Comparison of ENCODE assay signal across 2 cellular contexts in the genomic region with DNA sequence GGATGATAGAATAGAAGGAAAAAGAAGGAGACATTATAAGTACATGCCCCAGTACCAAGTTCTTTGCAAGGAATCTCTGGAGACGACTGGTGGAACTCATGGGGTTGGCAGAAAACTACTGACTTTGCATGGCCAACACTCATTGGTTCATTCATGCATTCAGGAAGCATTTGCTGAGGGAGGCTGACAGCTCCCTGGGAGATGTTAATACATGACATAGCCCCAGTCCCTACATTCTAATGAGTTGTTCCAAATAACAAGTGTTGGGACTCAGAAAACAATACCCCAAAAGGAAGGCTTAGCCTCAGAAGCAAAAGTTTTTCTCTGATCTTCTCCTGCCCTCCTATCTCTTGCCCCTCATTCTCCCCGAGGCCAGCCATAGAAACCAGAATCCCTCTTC.
TF ChIP-seq lines count a peak whose summit lies in the region.

No MANE protein-coding gene starts in this region.

TF ChIP-seq in HEK293, 187 proteins besides CTCF, POLR2A, EP300 and RAD21:
- no peak for TF ChIP-seq ZNF544 (tag by site-specific recombination; IDR thresholded peaks at IDR 0.05)
- peak; percentile 7; the same call in 1 of the 2 replicates for TF ChIP-seq ZNF776 (tag by site-specific recombination; IDR thresholded peaks at IDR 0.05; ENCODE audit: borderline replicate concordance)
- TF ChIP-seq SETDB1 (IDR thresholded peaks at IDR 0.05; ENCODE audit: insufficient read length, low read length), result no peak
- TF ChIP-seq ZNF660 (tag by site-specific recombination; IDR thresholded peaks at IDR 0.05), result no peak
- TF ChIP-seq, protein P1, sequence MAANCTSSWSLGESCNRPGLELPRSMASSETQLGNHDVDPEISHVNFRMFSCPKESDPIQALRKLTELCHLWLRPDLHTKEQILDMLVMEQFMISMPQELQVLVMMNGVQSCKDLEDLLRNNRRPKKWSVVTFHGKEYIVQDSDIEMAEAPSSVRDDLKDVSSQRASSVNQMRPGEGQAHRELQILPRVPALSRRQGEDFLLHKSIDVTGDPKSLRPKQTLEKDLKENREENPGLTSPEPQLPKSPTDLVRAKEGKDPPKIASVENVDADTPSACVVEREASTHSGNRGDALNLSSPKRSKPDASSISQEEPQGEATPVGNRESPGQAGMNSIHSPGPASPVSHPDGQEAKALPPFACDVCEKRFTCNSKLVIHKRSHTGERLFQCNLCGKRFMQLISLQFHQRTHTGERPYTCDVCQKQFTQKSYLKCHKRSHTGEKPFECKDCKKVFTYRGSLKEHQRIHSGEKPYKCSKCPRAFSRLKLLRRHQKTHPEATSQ (tag by site-specific recombination; IDR thresholded peaks at IDR 0.05), result no peak

TF ChIP-seq in H1, 55 proteins besides CTCF, POLR2A, EP300 and RAD21:
- no peak for TF ChIP-seq RFX5 (IDR thresholded peaks at IDR 0.05; ENCODE audit: borderline replicate concordance, low read depth, low read length)
- TF ChIP-seq CEBPB (IDR thresholded peaks at IDR 0.05; ENCODE audit: low read depth, low read length), result no peak
- no peak for TF ChIP-seq ATF3 (IDR thresholded peaks at IDR 0.05; ENCODE audit: insufficient read depth, low read depth, low read length)
- TF ChIP-seq EGR1 (IDR thresholded peaks at IDR 0.05; ENCODE audit: borderline replicate concordance, low read depth, low read length), result no peak
- no peak; the same call in 1 of the 2 replicates for TF ChIP-seq USF2 (IDR thresholded peaks at IDR 0.05; ENCODE audit: low read length)
TF ChIP-seq in H1: peak in this region for 0.
